15 cellular contexts compared by ENCODE assay signal in the genomic region with DNA sequence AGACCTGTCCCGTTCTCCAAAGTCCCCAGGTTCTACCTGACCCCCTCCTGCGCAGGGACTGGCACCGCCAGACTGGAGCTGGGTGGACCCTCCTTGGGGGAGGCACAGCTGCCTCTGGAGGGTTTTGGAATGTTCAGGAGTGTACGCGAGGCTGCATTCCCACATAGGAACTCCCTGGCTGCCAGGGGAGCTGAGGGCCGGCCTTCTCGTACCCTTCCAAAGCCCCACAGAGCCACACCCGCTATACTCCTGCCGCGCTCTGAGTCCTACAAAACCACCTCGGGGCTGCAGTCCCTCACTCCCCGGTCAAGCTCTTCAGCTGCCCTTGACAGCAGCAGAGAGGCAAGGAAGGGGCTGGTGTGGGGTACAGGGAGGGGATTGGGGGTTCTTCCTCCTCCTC. TPM values are rescaled to one million over a fixed set of nuclear protein-coding genes. Genes with fewer than 3 reads are reported as not detected.
A peak's percentile ranks its signal among the peaks of the same experiment; 100 is the strongest.
DNase-seq lines count a peak whose midpoint lies in the region; ATAC-seq and TF ChIP-seq lines count a peak whose summit lies in the region.
"Had no signal": no experiment of that assay in that cellular context is flagged by ENCODE, and none has a peak within 500 bp of the region (broad histone marks: within the 10 kb centered on the region; RNA-seq: fewer than 3 reads in every experiment).

No MANE protein-coding gene starts in this region.

- no peaks in the 10 kb centered on the region for H3K9me3 ChIP-seq in HCT116 (ENCODE audit: control insufficient read depth in 1 of 2, insufficient read depth in 1 of 2, low read depth in 1 of 2, low read length in 2 of 2)
- H3K9me3 ChIP-seq in Panc1 (ENCODE audit: control insufficient read depth, insufficient read depth, low read depth, low read length), result no peaks in the 10 kb centered on the region

- H2AFZ ChIP-seq in HCT116 (ENCODE audit: low read depth, low read length, poor library complexity, severe bottlenecking), result no peak overlapping the region
- H2AFZ ChIP-seq: GM23248 had no signal

- H3K4me1 Mint-ChIP-seq in Calu3 (ENCODE audit: low read depth, unreplicated experiment), result no peaks in the 10 kb centered on the region
- H3K4me1 Mint-ChIP-seq: B cell, CD14-positive monocyte had no signal

- no peak overlapping the region for H3K4me2 ChIP-seq in HCT116 (ENCODE audit: low read length)

- no peak overlapping the region for H3K4me3 ChIP-seq in HCT116 (replicated peaks in 1 of 2; ENCODE audit: low read depth in 1 of 2, low read length in 2 of 2)
- H3K4me3 ChIP-seq in Panc1 (ENCODE audit: low read depth in 2 of 2, low read length in 2 of 2), result no peak overlapping the region
- H3K4me3 ChIP-seq: GM23248 had no signal

- no peak overlapping the region for H3K4me3 Mint-ChIP-seq in Calu3 (ENCODE audit: low read depth, unreplicated experiment)
- H3K4me3 Mint-ChIP-seq: B cell; CD14-positive monocyte; CD8-positive, alpha-beta T cell had no signal

- H3K4me1 ChIP-seq in HCT116 (ENCODE audit: control insufficient read depth in 1 of 2, insufficient read depth in 2 of 2, low read length in 2 of 2) (peaks cover 0 to 8% of the 10 kb centered on the region in 2 experiments; a peak in 1 of 4 replicates), Panc1 (ENCODE audit: control insufficient read depth, insufficient read depth, low read length) (peaks cover 8% of the 10 kb centered on the region)
- H3K4me1 ChIP-seq: Caco-2 had no signal

- CTCF ChIA-PET in HCT116 (lab: Charles Lee) (no interaction called here), Panc1 (lab: Charles Lee) (interaction anchor here (0.5 kb wide), 1 partner anchor 428 kb away, joined by 5 read pairs; no protein-coding TSS in a partner anchor), Calu3 (lab: Charles Lee) (interaction anchor here (0.9 to 1.2 kb wide), 2 partner anchors 15 to 28 kb away, joined by 3 read pairs; no protein-coding TSS in a partner anchor)

- no peak for TF ChIP-seq RAD21 in HCT116 (IDR thresholded peaks at IDR 0.05; ENCODE audit: low read depth)

- peaks cover 5% of the 10 kb centered on the region for H3K36me3 Mint-ChIP-seq in Calu3 (ENCODE audit: insufficient read depth, unreplicated experiment)
- H3K36me3 Mint-ChIP-seq: CD14-positive monocyte; CD8-positive, alpha-beta T cell had no signal

- H3K27me3 ChIP-seq in HCT116 (ENCODE audit: insufficient read depth, low read length) (no peaks in the 10 kb centered on the region), Panc1 (ENCODE audit: control insufficient read depth, insufficient read depth, low read length) (no peaks in the 10 kb centered on the region)

- no peak overlapping the region for H3K9ac ChIP-seq in HCT116 (ENCODE audit: low read length)
- H3K9ac ChIP-seq: GM23248 had no signal

- H3K27me3 Mint-ChIP-seq in Calu3 (ENCODE audit: unreplicated experiment), result no peaks in the 10 kb centered on the region
- H3K27me3 Mint-ChIP-seq: B cell had no signal

- no peaks in the 10 kb centered on the region for H3K79me2 ChIP-seq in HCT116 (ENCODE audit: insufficient read depth, low read length)

- no peak overlapping the region for H3K27ac Mint-ChIP-seq in Calu3 (ENCODE audit: unreplicated experiment)
- H3K27ac Mint-ChIP-seq: B cell; CD8-positive, alpha-beta T cell had no signal

- H3K9me3 Mint-ChIP-seq in Calu3 (ENCODE audit: low read depth, unreplicated experiment), result no peaks in the 10 kb centered on the region

- DNase-seq in HCT116 (ENCODE audit: low read depth, low spot score) (no peak), Panc1 (ENCODE audit: low read depth, low spot score) (no peak), omental fat pad (ENCODE audit: low spot score) (no peak), Calu3 (no peak)
- no peak for DNase-seq in stimulated activated CD4-positive, alpha-beta T cell treated with anti-CD3 and anti-CD28 coated beads, Interleukin-15, amount 100 ng/mL, for 24 hours
- DNase-seq: Caco-2; CD8-positive, alpha-beta T cell; DMS53; GF-D8; GM23248 had no signal

- H3K36me3 ChIP-seq in HCT116 (ENCODE audit: control insufficient read depth in 1 of 2, insufficient read depth in 2 of 2, low read length in 2 of 2), result no peaks in the 10 kb centered on the region
- no peaks in the 10 kb centered on the region for H3K36me3 ChIP-seq in Panc1 (ENCODE audit: control insufficient read depth, insufficient read depth, low read length)

- RAD21 ChIA-PET in HCT116 (lab: Charles Lee; ENCODE audit: low non-redundant PET in 1 of 2, low total read pairs in 2 of 2, uncharacterized antibody in 2 of 2, unreplicated experiment in 2 of 2), result no interaction called here

- no peaks in the 10 kb centered on the region for H3K9me2 ChIP-seq in HCT116 (ENCODE audit: insufficient read depth)

- intact Hi-C loops in HCT116 (cut with micrococcal nuclease), result loop anchor here (10.0 kb wide), 1 partner anchor 176 kb away; the partner anchor contains the start of genes MBD3L1 and ZNF558
- intact Hi-C loops in Panc1 (cut with micrococcal nuclease; ENCODE audit: unreplicated experiment), result no loop called here
- intact Hi-C loops in Calu3 (cut with micrococcal nuclease; ENCODE audit: unreplicated experiment), result loop anchor here (10.0 kb wide), 1 partner anchor 64 kb away; no protein-coding TSS in a partner anchor

- TF ChIP-seq CTCF in HCT116 (IDR thresholded peaks at IDR 0.05 in 2 of 3, conservative IDR thresholded peaks at IDR 0.05 in 1 of 3; ENCODE audit: borderline replicate concordance in 1 of 3, insufficient read depth in 1 of 3, low read depth in 2 of 3, low read length in 2 of 3) (no peak), Panc1 (IDR thresholded peaks at IDR 0.05) (no peak), omental fat pad (IDR thresholded peaks at IDR 0.05) (no peak), Calu3 (IDR thresholded peaks at IDR 0.05; ENCODE audit: unreplicated experiment) (no peak)

- no peak for TF ChIP-seq POLR2A in HCT116 (IDR thresholded peaks at IDR 0.05; ENCODE audit: borderline replicate concordance, extremely low read depth, insufficient read depth, insufficient read length)

- BruUV-seq in HCT116 (replicated peaks; lab: Mats Ljungman, UMichigan), result no TSS peak
- BruUV-seq in Panc1 (replicated peaks; lab: Mats Ljungman, UMichigan), result no TSS peak
- no TSS peak for BruUV-seq in Calu3 (replicated peaks; lab: Mats Ljungman, UMichigan)

- no peak overlapping the region for H3K27ac ChIP-seq in HCT116 (ENCODE audit: low read depth, low read length)
- H3K27ac ChIP-seq in Panc1 (ENCODE audit: low read length), result peak overlapping the region; percentile 77; the same call in 1 of the 2 replicates
- H3K27ac ChIP-seq: GM23248 had no signal

- POLR2A ChIA-PET in HCT116 (lab: Charles Lee) (no interaction called here), Panc1 (lab: Charles Lee) (no interaction called here)

- 0 out of 2 replicates have a peak, but pooled peaks have one; percentile 21 for ATAC-seq in HCT116
- no peak for ATAC-seq in Panc1
- peak; percentile 57 for ATAC-seq in omental fat pad (ENCODE audit: low FRiP score)
- no peak for ATAC-seq in GM21528 (IDR thresholded peaks at IDR 0.05; ENCODE audit: low FRiP score, unreplicated experiment)
- no peak for ATAC-seq in HG03045 (IDR thresholded peaks at IDR 0.05; ENCODE audit: unreplicated experiment)
- ATAC-seq: CD8-positive, alpha-beta T cell had no signal

- in situ Hi-C loops in Panc1 (cut with HindIII; ENCODE audit: low pct_unique_long_range_greater_than_20kb, low sequenced_read_pairs), result no loop called here

- no peaks in the 10 kb centered on the region for H4K20me1 ChIP-seq in HCT116 (ENCODE audit: insufficient read depth)

TF ChIP-seq in HCT116, 20 proteins besides CTCF, POLR2A, EP300 and RAD21:
- TF ChIP-seq EZH2 (IDR thresholded peaks at IDR 0.05) (no peak), ELF1 (IDR thresholded peaks at IDR 0.05; ENCODE audit: borderline replicate concordance, low read depth) (no peak), EZH2phosphoT487 (IDR thresholded peaks at IDR 0.05; ENCODE audit: borderline replicate concordance) (no peak), YY1 (IDR thresholded peaks at IDR 0.05; ENCODE audit: extremely low read depth, insufficient replicate concordance, low read depth, low read length) (no peak), CBX3 (IDR thresholded peaks at IDR 0.05; ENCODE audit: low read depth) (no peak), TCF7L2 (IDR thresholded peaks at IDR 0.05; ENCODE audit: borderline replicate concordance, extremely low read depth, insufficient read depth, insufficient read length) (no peak), POLR2AphosphoS5 (IDR thresholded peaks at IDR 0.05; ENCODE audit: low read depth, low read length) (no peak), CEBPB (IDR thresholded peaks at IDR 0.05; ENCODE audit: low read depth) (no peak), ZNF274 (IDR thresholded peaks at IDR 0.05; ENCODE audit: low read depth, low read length) (no peak), MAX (IDR thresholded peaks at IDR 0.05) (no peak), SIN3A (IDR thresholded peaks at IDR 0.05; ENCODE audit: low read depth) (no peak)
- TF ChIP-seq, protein P1, sequence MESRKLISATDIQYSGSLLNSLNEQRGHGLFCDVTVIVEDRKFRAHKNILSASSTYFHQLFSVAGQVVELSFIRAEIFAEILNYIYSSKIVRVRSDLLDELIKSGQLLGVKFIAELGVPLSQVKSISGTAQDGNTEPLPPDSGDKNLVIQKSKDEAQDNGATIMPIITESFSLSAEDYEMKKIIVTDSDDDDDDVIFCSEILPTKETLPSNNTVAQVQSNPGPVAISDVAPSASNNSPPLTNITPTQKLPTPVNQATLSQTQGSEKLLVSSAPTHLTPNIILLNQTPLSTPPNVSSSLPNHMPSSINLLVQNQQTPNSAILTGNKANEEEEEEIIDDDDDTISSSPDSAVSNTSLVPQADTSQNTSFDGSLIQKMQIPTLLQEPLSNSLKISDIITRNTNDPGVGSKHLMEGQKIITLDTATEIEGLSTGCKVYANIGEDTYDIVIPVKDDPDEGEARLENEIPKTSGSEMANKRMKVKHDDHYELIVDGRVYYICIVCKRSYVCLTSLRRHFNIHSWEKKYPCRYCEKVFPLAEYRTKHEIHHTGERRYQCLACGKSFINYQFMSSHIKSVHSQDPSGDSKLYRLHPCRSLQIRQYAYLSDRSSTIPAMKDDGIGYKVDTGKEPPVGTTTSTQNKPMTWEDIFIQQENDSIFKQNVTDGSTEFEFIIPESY (IDR thresholded peaks at IDR 0.05; ENCODE audit: extremely low read depth, insufficient replicate concordance, low read length), result no peak

RNA-seq across cellular contexts. Expression of gene MUC16, which starts 0.5 kb away (rescaled TPM):
- total RNA-seq in HCT116 (2021; ENCODE audit: unreplicated experiment), result 0.12 TPM
- 0.29 and 0.34 TPM in 2 replicates for polyA plus RNA-seq in HCT116 (2012)
- total RNA-seq in Panc1 (2021; ENCODE audit: unreplicated experiment), result 3.4 TPM
- 27.5 TPM for polyA plus RNA-seq in Panc1 (2012; ENCODE audit: insufficient read length)
- total RNA-seq in omental fat pad, result 100 to 1,000 TPM in 2 of 4 donors, 10 to 100 TPM in 1, under 1 TPM in 1; 0.63 to 129 (median 86.7) TPM
- 0.15 and 0.17 TPM in 2 replicates for total RNA-seq in Calu3 (2022)
- total RNA-seq: GM23248, HT1080 had no signal
- polyA plus RNA-seq: CD14-positive monocyte, GM23248 had no signal

Comparison
In these comparisons a context has a peak if more than half of its experiments do, and no peak if none do; other contexts are left out.
1. ATAC-seq: peak in HCT116 (single experiment) and omental fat pad (single experiment); none in Panc1 (single experiment), GM21528 (single experiment) and HG03045 (single experiment).